Comparison of ENCODE assay signal across 15 cellular contexts in genomic region chr17:76277300-76278267, GRCh38. TPM values are rescaled to one million over a fixed set of nuclear protein-coding genes. Genes with fewer than 3 reads are reported as not detected.
DNase-seq lines count a peak whose midpoint lies in the region; ATAC-seq, FAIRE-seq and TF ChIP-seq lines count a peak whose summit lies in the region.
"Had no signal": no experiment of that assay in that cellular context is flagged by ENCODE, and none has a peak within 500 bp of the region (broad histone marks: within the 10 kb centered on the region; RNA-seq: fewer than 3 reads in every experiment).

No MANE protein-coding gene starts in this region.

- peaks cover 10 to 40% of the 10 kb centered on the region in 2 donors for H3K4me1 Mint-ChIP-seq in natural killer cell treated with Interleukin-12 subunit alpha and Interleukin-12 subunit beta and Interleukin-15 and Interleukin-18, amount 100 ng/mL, for 72 hours (ENCODE audit: low read depth in 2 of 2)
- H3K4me1 Mint-ChIP-seq in natural killer cell (peaks cover 0 to 9% of the 10 kb centered on the region in 2 donors), T-cell (peaks cover 34 to 46% (median 37%) of the 10 kb centered on the region in 3 donors)

- FAIRE-seq in urothelium cell line (lab: Jason Lieb, UNC), result peak; percentile 99

- no peak overlapping the region for H3K4me3 ChIP-seq in coronary artery
- H3K4me3 ChIP-seq: colonic mucosa, upper lobe of left lung had no signal

- H3K27me3 Mint-ChIP-seq in natural killer cell treated with Interleukin-12 subunit alpha and Interleukin-12 subunit beta and Interleukin-15 and Interleukin-18, amount 100 ng/mL, for 72 hours, result no peaks in the 10 kb centered on the region
- H3K27me3 Mint-ChIP-seq in natural killer cell (ENCODE audit: low read depth in 2 of 2), result no peaks in the 10 kb centered on the region
- no peaks in the 10 kb centered on the region for H3K27me3 Mint-ChIP-seq in T-cell

- POLR2A ChIA-PET in T-cell (lab: Charles Lee), result no interaction called here

- TF ChIP-seq CTCF in natural killer cell (IDR thresholded peaks at IDR 0.05) (no peak), omental fat pad (IDR thresholded peaks at IDR 0.05) (no peak), coronary artery (IDR thresholded peaks at IDR 0.05) (no peak)

- peak overlapping the region; percentile 19 to 73 for H3K27ac Mint-ChIP-seq in natural killer cell treated with Interleukin-12 subunit alpha and Interleukin-12 subunit beta and Interleukin-15 and Interleukin-18, amount 100 ng/mL, for 72 hours
- H3K27ac Mint-ChIP-seq in natural killer cell (no peak overlapping the region), T-cell (peak overlapping the region; percentile 20 to 64)

- no peak overlapping the region for H3K4me3 Mint-ChIP-seq in natural killer cell treated with Interleukin-12 subunit alpha and Interleukin-12 subunit beta and Interleukin-15 and Interleukin-18, amount 100 ng/mL, for 72 hours
- no peak overlapping the region for H3K4me3 Mint-ChIP-seq in natural killer cell
- H3K4me3 Mint-ChIP-seq in T-cell, result no peak overlapping the region

- CTCF ChIA-PET in T-cell (lab: Charles Lee), result interaction anchor here (1.7 to 2.4 kb wide), 2 partner anchors 98 to 153 kb away, joined by 4 to 27 read pairs; no protein-coding TSS in a partner anchor

- no peak overlapping the region for H3K27ac ChIP-seq in coronary artery
- H3K27ac ChIP-seq: colonic mucosa, upper lobe of left lung had no signal

- no peak for DNase-seq in natural killer cell treated with Interleukin-12 subunit alpha and Interleukin-12 subunit beta and Interleukin-15 and Interleukin-18, amount 100 ng/mL, for 72 hours (ENCODE audit: low spot score)
- DNase-seq in natural killer cell, result no peak
- no peak for DNase-seq in T-cell
- DNase-seq in ecto neural progenitor cell (ENCODE audit: low spot score), result peak; percentile 55
- DNase-seq in urothelium cell line (ENCODE audit: low spot score), result no peak
- DNase-seq in germinal center (ENCODE audit: low spot score), result no peak
- DNase-seq in omental fat pad (ENCODE audit: low spot score), result no peak
- no peak for DNase-seq in coronary artery (ENCODE audit: low spot score)
- DNase-seq: amniotic stem cell, colonic mucosa, KBM-7, left colon, NCI-H1417 treated with DMSO at 0.1 percent for 48 hours had no signal

- no peaks in the 10 kb centered on the region for H3K9me3 Mint-ChIP-seq in natural killer cell treated with Interleukin-12 subunit alpha and Interleukin-12 subunit beta and Interleukin-15 and Interleukin-18, amount 100 ng/mL, for 72 hours
- H3K9me3 Mint-ChIP-seq in natural killer cell (no peaks in the 10 kb centered on the region), T-cell (no peaks in the 10 kb centered on the region)

- intact Hi-C loops in natural killer cell (cut with micrococcal nuclease), result loop anchor here (5.0 kb wide), 1 partner anchor 35 kb away; the partner anchor contains the start of gene RNF157

- H3K36me3 Mint-ChIP-seq in natural killer cell treated with Interleukin-12 subunit alpha and Interleukin-12 subunit beta and Interleukin-15 and Interleukin-18, amount 100 ng/mL, for 72 hours, result no peaks in the 10 kb centered on the region
- H3K36me3 Mint-ChIP-seq in natural killer cell (no peaks in the 10 kb centered on the region), T-cell (no peaks in the 10 kb centered on the region)

- no peak for ATAC-seq in natural killer cell treated with Interleukin-12 subunit alpha and Interleukin-12 subunit beta and Interleukin-15 and Interleukin-18, amount 100 ng/mL, for 72 hours
- ATAC-seq in natural killer cell (no peak), T-cell (replicated peaks in 1 of 4) (no peak), omental fat pad (ENCODE audit: low FRiP score) (no peak)
- ATAC-seq: esophagus mucosa, left colon had no signal

RNA-seq across cellular contexts. Expression of gene UBALD2, which starts 12.4 kb away (rescaled TPM):
- total RNA-seq in natural killer cell treated with Interleukin-12 subunit alpha and Interleukin-12 subunit beta and Interleukin-15 and Interleukin-18, amount 100 ng/mL, for 72 hours, result 100 to 1,000 TPM; 216 to 262 TPM
- total RNA-seq in natural killer cell (100 to 1,000 TPM; 171 to 287 (median 189) TPM), T-cell (100 to 1,000 TPM; 163 to 277 (median 177) TPM), omental fat pad (10 to 100 TPM in 2 of 4 donors, 1 to 10 TPM in 2; 7.0 to 25.9 (median 13.7) TPM)

RNA-seq across cellular contexts. Expression of gene QRICH2, which starts 30.5 kb away (rescaled TPM):
- 1 to 10 TPM; 4.1 to 5.9 TPM for total RNA-seq in natural killer cell treated with Interleukin-12 subunit alpha and Interleukin-12 subunit beta and Interleukin-15 and Interleukin-18, amount 100 ng/mL, for 72 hours
- 1 to 10 TPM; 2.3 to 3.1 (median 2.9) TPM for total RNA-seq in natural killer cell
- 1 to 10 TPM; 3.0 to 4.3 (median 3.4) TPM for total RNA-seq in T-cell
- 1 to 10 TPM; 1.2 to 1.8 (median 1.6) TPM for total RNA-seq in omental fat pad

RNA-seq across cellular contexts. Expression of gene RNF157, which starts 37.3 kb away (rescaled TPM):
- 100 to 1,000 TPM in 1 of 2 donors, 10 to 100 TPM in 1; 46.6 to 124 TPM for total RNA-seq in natural killer cell treated with Interleukin-12 subunit alpha and Interleukin-12 subunit beta and Interleukin-15 and Interleukin-18, amount 100 ng/mL, for 72 hours
- total RNA-seq in natural killer cell (1 to 10 TPM; 4.9 to 9.1 (median 8.5) TPM), T-cell (10 to 100 TPM; 50.7 to 66.5 (median 61.9) TPM), omental fat pad (10 to 100 TPM in 3 of 4 donors, 1 to 10 TPM in 1; 8.4 to 23.5 (median 17.4) TPM)

Comparison
In these comparisons a context has a peak if more than half of its experiments do, and no peak if none do; other contexts are left out.
1. H3K27ac Mint-ChIP-seq: peak in natural killer cell treated with Interleukin-12 subunit alpha and Interleukin-12 subunit beta and Interleukin-15 and Interleukin-18, amount 100 ng/mL, for 72 hours (2 of 2) and T-cell (2 of 2); none in natural killer cell (0 of 2).
2. RNA of gene UBALD2, which starts 12.4 kb away (total RNA-seq): 216 to 262 TPM in natural killer cell treated with Interleukin-12 subunit alpha and Interleukin-12 subunit beta and Interleukin-15 and Interleukin-18, amount 100 ng/mL, for 72 hours, 171 to 287 TPM in natural killer cell and 163 to 277 TPM in T-cell; 7.0 to 25.9 TPM in omental fat pad; every median in the first group is over 4 times any median in the second.